1 cellular context compared by ENCODE assay signal in the genomic region with DNA sequence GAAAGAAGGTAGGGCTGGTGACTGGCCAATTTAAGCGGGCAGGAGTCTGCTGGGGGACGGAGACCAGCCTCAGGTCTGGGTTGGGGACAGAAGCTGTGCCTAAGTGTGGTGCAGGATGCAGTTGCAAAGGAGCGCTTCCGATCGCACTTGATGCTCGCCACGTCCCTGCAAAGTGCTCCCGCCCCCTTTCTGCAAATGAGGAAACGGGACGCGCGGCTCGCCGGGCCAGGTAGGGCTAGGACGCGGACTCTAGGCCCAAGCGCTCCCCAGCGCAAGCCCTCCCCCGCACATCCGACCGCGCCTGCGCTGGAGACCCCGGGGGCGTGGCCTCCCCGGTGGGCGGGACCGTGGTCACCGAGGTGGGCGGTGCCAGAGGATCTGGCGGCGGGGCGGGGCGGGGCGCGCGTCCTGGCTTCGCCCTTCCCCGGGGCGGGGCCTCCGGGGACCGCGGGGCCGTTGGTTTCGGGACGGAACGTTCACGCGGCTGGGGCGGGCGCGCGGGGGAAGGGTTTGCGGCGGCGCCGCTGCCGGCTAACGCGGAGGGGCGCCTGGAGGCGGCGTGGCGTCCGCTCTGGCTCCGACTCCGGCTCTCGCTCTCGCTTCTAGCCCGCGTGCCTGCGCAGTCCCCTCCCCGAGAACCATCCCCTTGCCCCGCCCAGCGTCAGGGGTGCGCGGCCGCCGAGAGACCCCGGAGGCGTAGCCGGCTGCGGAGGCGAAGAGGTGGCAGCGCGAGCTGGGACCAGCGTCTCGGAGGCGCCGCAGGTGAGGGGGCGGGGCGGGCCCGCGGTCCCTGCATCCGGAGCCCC.
TF ChIP-seq lines count a peak whose summit lies in the region.

A gene (plus strand): TSS at position 513 of the 806 bp plus-strand sequence. CDS start 12,446 bp downstream, outside the sequence.

TF ChIP-seq in HepG2, 621 proteins besides CTCF, POLR2A, EP300 and RAD21 (continued from another document and continues in another):
- TF ChIP-seq, protein P1, sequence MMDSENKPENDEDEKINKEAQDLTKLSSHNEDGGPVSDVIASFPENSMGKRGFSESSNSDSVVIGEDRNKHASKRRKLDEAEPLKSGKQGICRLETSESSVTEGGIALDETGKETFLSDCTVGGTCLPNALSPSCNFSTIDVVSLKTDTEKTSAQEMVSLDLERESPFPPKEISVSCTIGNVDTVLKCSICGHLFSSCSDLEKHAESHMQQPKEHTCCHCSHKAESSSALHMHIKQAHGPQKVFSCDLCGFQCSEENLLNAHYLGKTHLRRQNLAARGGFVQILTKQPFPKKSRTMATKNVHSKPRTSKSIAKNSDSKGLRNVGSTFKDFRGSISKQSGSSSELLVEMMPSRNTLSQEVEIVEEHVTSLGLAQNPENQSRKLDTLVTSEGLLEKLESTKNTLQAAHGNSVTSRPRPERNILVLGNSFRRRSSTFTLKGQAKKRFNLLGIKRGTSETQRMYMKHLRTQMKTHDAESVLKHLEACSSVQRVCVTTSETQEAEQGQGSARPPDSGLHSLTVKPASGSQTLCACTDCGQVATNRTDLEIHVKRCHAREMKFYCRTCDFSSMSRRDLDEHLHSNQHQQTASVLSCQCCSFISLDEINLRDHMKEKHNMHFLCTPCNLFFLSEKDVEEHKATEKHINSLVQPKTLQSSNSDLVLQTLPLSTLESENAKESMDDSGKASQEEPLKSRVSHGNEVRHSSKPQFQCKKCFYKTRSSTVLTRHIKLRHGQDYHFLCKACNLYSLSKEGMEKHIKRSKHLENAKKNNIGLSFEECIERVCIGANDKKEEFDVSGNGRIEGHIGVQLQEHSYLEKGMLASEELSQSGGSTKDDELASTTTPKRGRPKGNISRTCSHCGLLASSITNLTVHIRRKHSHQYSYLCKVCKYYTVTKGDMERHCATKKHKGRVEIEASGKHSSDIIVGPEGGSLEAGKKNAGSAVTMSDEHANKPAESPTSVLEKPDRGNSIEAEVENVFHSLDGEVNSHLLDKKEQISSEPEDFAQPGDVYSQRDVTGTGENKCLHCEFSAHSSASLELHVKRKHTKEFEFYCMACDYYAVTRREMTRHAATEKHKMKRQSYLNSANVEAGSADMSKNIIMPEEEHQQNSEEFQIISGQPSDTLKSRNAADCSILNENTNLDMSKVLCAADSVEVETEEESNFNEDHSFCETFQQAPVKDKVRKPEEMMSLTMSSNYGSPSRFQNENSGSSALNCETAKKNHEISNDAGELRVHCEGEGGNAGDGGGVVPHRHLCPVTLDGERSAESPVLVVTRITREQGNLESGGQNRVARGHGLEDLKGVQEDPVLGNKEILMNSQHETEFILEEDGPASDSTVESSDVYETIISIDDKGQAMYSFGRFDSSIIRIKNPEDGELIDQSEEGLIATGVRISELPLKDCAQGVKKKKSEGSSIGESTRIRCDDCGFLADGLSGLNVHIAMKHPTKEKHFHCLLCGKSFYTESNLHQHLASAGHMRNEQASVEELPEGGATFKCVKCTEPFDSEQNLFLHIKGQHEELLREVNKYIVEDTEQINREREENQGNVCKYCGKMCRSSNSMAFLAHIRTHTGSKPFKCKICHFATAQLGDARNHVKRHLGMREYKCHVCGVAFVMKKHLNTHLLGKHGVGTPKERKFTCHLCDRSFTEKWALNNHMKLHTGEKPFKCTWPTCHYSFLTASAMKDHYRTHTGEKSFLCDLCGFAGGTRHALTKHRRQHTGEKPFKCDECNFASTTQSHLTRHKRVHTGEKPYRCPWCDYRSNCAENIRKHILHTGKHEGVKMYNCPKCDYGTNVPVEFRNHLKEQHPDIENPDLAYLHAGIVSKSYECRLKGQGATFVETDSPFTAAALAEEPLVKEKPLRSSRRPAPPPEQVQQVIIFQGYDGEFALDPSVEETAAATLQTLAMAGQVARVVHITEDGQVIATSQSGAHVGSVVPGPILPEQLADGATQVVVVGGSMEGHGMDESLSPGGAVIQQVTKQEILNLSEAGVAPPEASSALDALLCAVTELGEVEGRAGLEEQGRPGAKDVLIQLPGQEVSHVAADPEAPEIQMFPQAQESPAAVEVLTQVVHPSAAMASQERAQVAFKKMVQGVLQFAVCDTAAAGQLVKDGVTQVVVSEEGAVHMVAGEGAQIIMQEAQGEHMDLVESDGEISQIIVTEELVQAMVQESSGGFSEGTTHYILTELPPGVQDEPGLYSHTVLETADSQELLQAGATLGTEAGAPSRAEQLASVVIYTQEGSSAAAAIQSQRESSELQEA (CRISPR knock-in tag; IDR thresholded peaks at IDR 0.05; ENCODE audit: not compliant biosample characterization): no peak
- no peak for TF ChIP-seq ZNF567 (CRISPR knock-in tag; IDR thresholded peaks at IDR 0.05; ENCODE audit: borderline replicate concordance)
- no peak for TF ChIP-seq ZNF136 (CRISPR knock-in tag; IDR thresholded peaks at IDR 0.05; ENCODE audit: low read depth)
- TF ChIP-seq MTF1 (CRISPR knock-in tag; IDR thresholded peaks at IDR 0.05): no peak
- TF ChIP-seq CAMTA2 (CRISPR knock-in tag; IDR thresholded peaks at IDR 0.05; ENCODE audit: borderline replicate concordance): 0 out of 2 replicates have a peak, but pooled peaks have one; percentile 27
- no peak for TF ChIP-seq ZNF382 (CRISPR knock-in tag; IDR thresholded peaks at IDR 0.05; ENCODE audit: borderline replicate concordance)
- TF ChIP-seq PLRG1 (conservative IDR thresholded peaks at IDR 0.05): no peak
- 0 out of 2 replicates have a peak, but pooled peaks have one; percentile 10 for TF ChIP-seq NFKB2 (CRISPR knock-in tag; IDR thresholded peaks at IDR 0.05; ENCODE audit: borderline replicate concordance)
- TF ChIP-seq ZNF124 (CRISPR knock-in tag; IDR thresholded peaks at IDR 0.05): no peak
- TF ChIP-seq TEAD3 (CRISPR knock-in tag; optimal IDR thresholded peaks at IDR 0.05; ENCODE audit: borderline replicate concordance): no peak
- TF ChIP-seq SMYD3 (CRISPR knock-in tag; IDR thresholded peaks at IDR 0.05): peak; percentile 41; the same call in 1 of the 2 replicates
- TF ChIP-seq TAF15 (IDR thresholded peaks at IDR 0.05; ENCODE audit: low read depth, low read length, poor library complexity, severe bottlenecking): no peak
- TF ChIP-seq, protein P2, sequence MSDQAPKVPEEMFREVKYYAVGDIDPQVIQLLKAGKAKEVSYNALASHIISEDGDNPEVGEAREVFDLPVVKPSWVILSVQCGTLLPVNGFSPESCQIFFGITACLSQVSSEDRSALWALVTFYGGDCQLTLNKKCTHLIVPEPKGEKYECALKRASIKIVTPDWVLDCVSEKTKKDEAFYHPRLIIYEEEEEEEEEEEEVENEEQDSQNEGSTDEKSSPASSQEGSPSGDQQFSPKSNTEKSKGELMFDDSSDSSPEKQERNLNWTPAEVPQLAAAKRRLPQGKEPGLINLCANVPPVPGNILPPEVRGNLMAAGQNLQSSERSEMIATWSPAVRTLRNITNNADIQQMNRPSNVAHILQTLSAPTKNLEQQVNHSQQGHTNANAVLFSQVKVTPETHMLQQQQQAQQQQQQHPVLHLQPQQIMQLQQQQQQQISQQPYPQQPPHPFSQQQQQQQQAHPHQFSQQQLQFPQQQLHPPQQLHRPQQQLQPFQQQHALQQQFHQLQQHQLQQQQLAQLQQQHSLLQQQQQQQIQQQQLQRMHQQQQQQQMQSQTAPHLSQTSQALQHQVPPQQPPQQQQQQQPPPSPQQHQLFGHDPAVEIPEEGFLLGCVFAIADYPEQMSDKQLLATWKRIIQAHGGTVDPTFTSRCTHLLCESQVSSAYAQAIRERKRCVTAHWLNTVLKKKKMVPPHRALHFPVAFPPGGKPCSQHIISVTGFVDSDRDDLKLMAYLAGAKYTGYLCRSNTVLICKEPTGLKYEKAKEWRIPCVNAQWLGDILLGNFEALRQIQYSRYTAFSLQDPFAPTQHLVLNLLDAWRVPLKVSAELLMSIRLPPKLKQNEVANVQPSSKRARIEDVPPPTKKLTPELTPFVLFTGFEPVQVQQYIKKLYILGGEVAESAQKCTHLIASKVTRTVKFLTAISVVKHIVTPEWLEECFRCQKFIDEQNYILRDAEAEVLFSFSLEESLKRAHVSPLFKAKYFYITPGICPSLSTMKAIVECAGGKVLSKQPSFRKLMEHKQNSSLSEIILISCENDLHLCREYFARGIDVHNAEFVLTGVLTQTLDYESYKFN (CRISPR knock-in tag; conservative IDR thresholded peaks at IDR 0.05): peak; percentile 51
- TF ChIP-seq ZBTB7B (CRISPR knock-in tag; IDR thresholded peaks at IDR 0.05): peak; percentile 62
- TF ChIP-seq MTA3 (CRISPR knock-in tag; IDR thresholded peaks at IDR 0.05): no peak
- no peak; the same call in 1 of the 2 replicates for TF ChIP-seq BHLHE40 (IDR thresholded peaks at IDR 0.05; ENCODE audit: low read length)
- TF ChIP-seq POLR2AphosphoS5 (IDR thresholded peaks at IDR 0.05; ENCODE audit: low read depth, low read length): peak; percentile 74
- 0 out of 2 replicates have a peak, but pooled peaks have one; percentile 58 for TF ChIP-seq ZNF431 (CRISPR knock-in tag; IDR thresholded peaks at IDR 0.05; ENCODE audit: borderline replicate concordance, low read depth)
- no peak for TF ChIP-seq PRPF4 (IDR thresholded peaks at IDR 0.05; ENCODE audit: low read depth, low read length, poor library complexity, severe bottlenecking)
- peak; percentile 90; the same call in 1 of the 2 replicates for TF ChIP-seq ZFP82 (CRISPR knock-in tag; IDR thresholded peaks at IDR 0.05; ENCODE audit: borderline replicate concordance)
- TF ChIP-seq, protein P3, sequence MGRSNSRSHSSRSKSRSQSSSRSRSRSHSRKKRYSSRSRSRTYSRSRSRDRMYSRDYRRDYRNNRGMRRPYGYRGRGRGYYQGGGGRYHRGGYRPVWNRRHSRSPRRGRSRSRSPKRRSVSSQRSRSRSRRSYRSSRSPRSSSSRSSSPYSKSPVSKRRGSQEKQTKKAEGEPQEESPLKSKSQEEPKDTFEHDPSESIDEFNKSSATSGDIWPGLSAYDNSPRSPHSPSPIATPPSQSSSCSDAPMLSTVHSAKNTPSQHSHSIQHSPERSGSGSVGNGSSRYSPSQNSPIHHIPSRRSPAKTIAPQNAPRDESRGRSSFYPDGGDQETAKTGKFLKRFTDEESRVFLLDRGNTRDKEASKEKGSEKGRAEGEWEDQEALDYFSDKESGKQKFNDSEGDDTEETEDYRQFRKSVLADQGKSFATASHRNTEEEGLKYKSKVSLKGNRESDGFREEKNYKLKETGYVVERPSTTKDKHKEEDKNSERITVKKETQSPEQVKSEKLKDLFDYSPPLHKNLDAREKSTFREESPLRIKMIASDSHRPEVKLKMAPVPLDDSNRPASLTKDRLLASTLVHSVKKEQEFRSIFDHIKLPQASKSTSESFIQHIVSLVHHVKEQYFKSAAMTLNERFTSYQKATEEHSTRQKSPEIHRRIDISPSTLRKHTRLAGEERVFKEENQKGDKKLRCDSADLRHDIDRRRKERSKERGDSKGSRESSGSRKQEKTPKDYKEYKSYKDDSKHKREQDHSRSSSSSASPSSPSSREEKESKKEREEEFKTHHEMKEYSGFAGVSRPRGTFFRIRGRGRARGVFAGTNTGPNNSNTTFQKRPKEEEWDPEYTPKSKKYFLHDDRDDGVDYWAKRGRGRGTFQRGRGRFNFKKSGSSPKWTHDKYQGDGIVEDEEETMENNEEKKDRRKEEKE (IDR thresholded peaks at IDR 0.05): no peak
- TF ChIP-seq ZNF772 (CRISPR knock-in tag; IDR thresholded peaks at IDR 0.05): peak; percentile 36; the same call in 1 of the 2 replicates
- no peak for TF ChIP-seq ARNT (IDR thresholded peaks at IDR 0.05)
- TF ChIP-seq ZNF83 (CRISPR knock-in tag; IDR thresholded peaks at IDR 0.05; ENCODE audit: borderline replicate concordance): no peak
- no peak for TF ChIP-seq KDM5A (IDR thresholded peaks at IDR 0.05; ENCODE audit: borderline replicate concordance, low read length)
- peak; percentile 14; the same call in 1 of the 2 replicates for TF ChIP-seq RXRB (CRISPR knock-in tag; IDR thresholded peaks at IDR 0.05; ENCODE audit: borderline replicate concordance)
- TF ChIP-seq ZNF850 (CRISPR knock-in tag; conservative IDR thresholded peaks at IDR 0.05): no peak
- TF ChIP-seq CENPT (CRISPR knock-in tag; IDR thresholded peaks at IDR 0.05; ENCODE audit: low read depth): no peak
- TF ChIP-seq, protein P4, sequence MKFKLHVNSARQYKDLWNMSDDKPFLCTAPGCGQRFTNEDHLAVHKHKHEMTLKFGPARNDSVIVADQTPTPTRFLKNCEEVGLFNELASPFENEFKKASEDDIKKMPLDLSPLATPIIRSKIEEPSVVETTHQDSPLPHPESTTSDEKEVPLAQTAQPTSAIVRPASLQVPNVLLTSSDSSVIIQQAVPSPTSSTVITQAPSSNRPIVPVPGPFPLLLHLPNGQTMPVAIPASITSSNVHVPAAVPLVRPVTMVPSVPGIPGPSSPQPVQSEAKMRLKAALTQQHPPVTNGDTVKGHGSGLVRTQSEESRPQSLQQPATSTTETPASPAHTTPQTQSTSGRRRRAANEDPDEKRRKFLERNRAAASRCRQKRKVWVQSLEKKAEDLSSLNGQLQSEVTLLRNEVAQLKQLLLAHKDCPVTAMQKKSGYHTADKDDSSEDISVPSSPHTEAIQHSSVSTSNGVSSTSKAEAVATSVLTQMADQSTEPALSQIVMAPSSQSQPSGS (CRISPR knock-in tag; IDR thresholded peaks at IDR 0.05): peak; percentile 76
- TF ChIP-seq RCOR2 (CRISPR knock-in tag; IDR thresholded peaks at IDR 0.05): no peak
- peak; percentile 7; the same call in 1 of the 2 replicates for TF ChIP-seq HES4 (CRISPR knock-in tag; IDR thresholded peaks at IDR 0.05; ENCODE audit: borderline replicate concordance)
- TF ChIP-seq PHF5A (CRISPR knock-in tag; IDR thresholded peaks at IDR 0.05; ENCODE audit: low read depth, unreplicated experiment): no peak
- TF ChIP-seq, protein P5, sequence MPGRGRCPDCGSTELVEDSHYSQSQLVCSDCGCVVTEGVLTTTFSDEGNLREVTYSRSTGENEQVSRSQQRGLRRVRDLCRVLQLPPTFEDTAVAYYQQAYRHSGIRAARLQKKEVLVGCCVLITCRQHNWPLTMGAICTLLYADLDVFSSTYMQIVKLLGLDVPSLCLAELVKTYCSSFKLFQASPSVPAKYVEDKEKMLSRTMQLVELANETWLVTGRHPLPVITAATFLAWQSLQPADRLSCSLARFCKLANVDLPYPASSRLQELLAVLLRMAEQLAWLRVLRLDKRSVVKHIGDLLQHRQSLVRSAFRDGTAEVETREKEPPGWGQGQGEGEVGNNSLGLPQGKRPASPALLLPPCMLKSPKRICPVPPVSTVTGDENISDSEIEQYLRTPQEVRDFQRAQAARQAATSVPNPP (CRISPR knock-in tag; IDR thresholded peaks at IDR 0.05): 0 out of 2 replicates have a peak, but pooled peaks have one; percentile 58
- TF ChIP-seq CCDC6 (CRISPR knock-in tag; IDR thresholded peaks at IDR 0.05): peak; percentile 79; the same call in 1 of the 2 replicates
- TF ChIP-seq LCORL (IDR thresholded peaks at IDR 0.05): no peak
- peak; percentile 79 for TF ChIP-seq LCORL (CRISPR knock-in tag; IDR thresholded peaks at IDR 0.05)
- TF ChIP-seq MYC (CRISPR knock-in tag; IDR thresholded peaks at IDR 0.05; ENCODE audit: borderline replicate concordance): peak; percentile 87
- TF ChIP-seq CBX5 (CRISPR knock-in tag; IDR thresholded peaks at IDR 0.05; ENCODE audit: borderline replicate concordance): no peak
- no peak for TF ChIP-seq HNF4G (IDR thresholded peaks at IDR 0.05; ENCODE audit: borderline replicate concordance, low read depth, low read length)
- 0 out of 2 replicates have a peak, but pooled peaks have one; percentile 11 for TF ChIP-seq HNF4G (CRISPR knock-in tag; IDR thresholded peaks at IDR 0.05; ENCODE audit: borderline replicate concordance, low read depth)
- TF ChIP-seq ZFP90 (CRISPR knock-in tag; IDR thresholded peaks at IDR 0.05; ENCODE audit: borderline replicate concordance): peak; percentile 85; the same call in 1 of the 2 replicates
- TF ChIP-seq ZNF350 (CRISPR knock-in tag; IDR thresholded peaks at IDR 0.05; ENCODE audit: borderline replicate concordance, low read depth): no peak
- TF ChIP-seq ZSCAN25 (CRISPR knock-in tag; IDR thresholded peaks at IDR 0.05): no peak
- no peak for TF ChIP-seq ZNF572 (CRISPR knock-in tag; IDR thresholded peaks at IDR 0.05)
- no peak for TF ChIP-seq SRSF1 (optimal IDR thresholded peaks at IDR 0.05; ENCODE audit: low read depth, low read length)
- no peak for TF ChIP-seq KDM6A (CRISPR knock-in tag; IDR thresholded peaks at IDR 0.05; ENCODE audit: low read depth)
